ENCODE assay signal across 8 cellular contexts in genomic region chr1:9910425-9911178, GRCh38. TPM values are rescaled to one million over a fixed set of nuclear protein-coding genes. Genes with fewer than 3 reads are reported as not detected.
DNase-seq lines count a peak whose midpoint lies in the region; ATAC-seq, FAIRE-seq and TF ChIP-seq lines count a peak whose summit lies in the region.

No MANE protein-coding gene starts in this region.

- H3K9me3 ChIP-seq in HepG2 (ENCODE audit: low read length) = no peaks in the 10 kb centered on the region

- ATAC-seq in GM19372 (IDR thresholded peaks at IDR 0.05; ENCODE audit: low read depth, unreplicated experiment) (peak; percentile 93), HG03521 (IDR thresholded peaks at IDR 0.05; ENCODE audit: unreplicated experiment) (peak; percentile 93), HepG2 (peak; percentile 93)

- CTCF ChIA-PET in HepG2 (lab: Yijun Ruan, JAX; ENCODE audit: low intra/inter-chr PET ratio, low total read pairs) = no interaction called here

- TF ChIP-seq CTCF in C4-2B (conservative IDR thresholded peaks at IDR 0.05) = no peak
- TF ChIP-seq CTCF in HepG2 (CRISPR knock-in tag; IDR thresholded peaks at IDR 0.05) = 0 out of 2 replicates have a peak, but pooled peaks have one; percentile 13

- peak; percentile 97 for DNase-seq in NCI-H69 (lab: John Stamatoyannopoulos, UW)
- DNase-seq in activated CD4-positive, alpha-beta T cell treated with anti-CD3 and anti-CD28 coated beads, Interleukin-2, amount 50 U/mL, for 1 hour = peak; percentile 100
- peak; percentile 98 for DNase-seq in dedifferentiated amniotic fluid mesenchymal stem cell (ENCODE audit: extremely low spot score)
- DNase-seq in HepG2 (ENCODE audit: low spot score) = peak; percentile 96
- DNase-seq in stimulated activated CD4-positive, alpha-beta T cell treated with anti-CD3 and anti-CD28 coated beads, Interleukin-2, amount 100 ng/mL, for 48 hours = peak; percentile 100

- H3K4me1 ChIP-seq in HepG2 (ENCODE audit: insufficient read depth, low read length) = peaks cover 80% of the 10 kb centered on the region

- 0 out of 2 replicates have a peak, but pooled peaks have one; percentile 43 for TF ChIP-seq RAD21 in HepG2 (CRISPR knock-in tag; IDR thresholded peaks at IDR 0.05)

- WGBS in HepG2 (ENCODE audit: low lambda C conversion rate) = 1% methylated on average over 33 of the region's 44 CpGs

- intact Hi-C loops in HepG2 (cut with micrococcal nuclease; ENCODE audit: unreplicated experiment) = loop anchor here (1.0 kb wide), 1 partner anchor 35 kb away; no protein-coding TSS in a partner anchor

- BruUV-seq in HepG2 (replicated peaks; lab: Mats Ljungman, UMichigan) = TSS peak; percentile 97

- in situ Hi-C loops in HepG2 (cut with HindIII; ENCODE audit: extremely low pct_ligation_motif_present, low pct_unique_long_range_greater_than_20kb) = no loop called here

- TF ChIP-seq EP300 in HepG2 (IDR thresholded peaks at IDR 0.05; ENCODE audit: low read depth in 2 of 2, low read length in 2 of 2) (no peak), HepG2 (CRISPR knock-in tag; IDR thresholded peaks at IDR 0.05; ENCODE audit: borderline replicate concordance) (peak; percentile 11; the same call in 1 of the 2 replicates)

- H2AFZ ChIP-seq in HepG2 (ENCODE audit: low read length) = peak overlapping the region; percentile 79

- H3K36me3 ChIP-seq in HepG2 (replicated peaks in 1 of 2; ENCODE audit: control insufficient read depth in 1 of 2, insufficient read depth in 2 of 2, low read length in 2 of 2) = no peaks in the 10 kb centered on the region; a peak in 1 of 5 replicates

- peak overlapping the region; percentile 78 for H3K9ac ChIP-seq in HepG2 (ENCODE audit: insufficient read depth, low read depth, low read length)

- H3K27ac ChIP-seq in C4-2B (peak overlapping the region; percentile 78), HepG2 (ENCODE audit: extremely low read length, insufficient read depth, low read length) (peak overlapping the region; percentile 87)

- H3K4me3 ChIP-seq in HepG2 (replicated peaks in 1 of 3; ENCODE audit: insufficient read depth in 1 of 3, low read depth in 2 of 3, low read length in 3 of 3) = peak overlapping the region; percentile 73 to 82 (median 74)

- FAIRE-seq in HepG2 (lab: Jason Lieb, UNC) = peak; percentile 80

- H3K27me3 ChIP-seq in HepG2 (ENCODE audit: control insufficient read depth in 1 of 2, insufficient read depth in 2 of 2, low read length in 2 of 2) = no peaks in the 10 kb centered on the region; a peak in 1 of 5 replicates

- H3K4me2 ChIP-seq in HepG2 (ENCODE audit: low read depth, low read length) = peak overlapping the region; percentile 83

- POLR2A ChIA-PET in HepG2 (lab: Yijun Ruan, JAX) = interaction anchor here (0.8 to 1.2 kb wide), 17 partner anchors 10 to 193 kb away, joined by 3 to 22 read pairs (median 4); partner anchors contain the start of genes LZIC, NMNAT1 and UBE4B

- H3K79me2 ChIP-seq in HepG2 (ENCODE audit: insufficient read depth, low read length) = peaks cover 36% of the 10 kb centered on the region

- peak; percentile 85 to 86 for TF ChIP-seq POLR2A in HepG2 (IDR thresholded peaks at IDR 0.05; ENCODE audit: insufficient read depth in 1 of 2, low read depth in 2 of 2, low read length in 2 of 2)

- no peaks in the 10 kb centered on the region for H4K20me1 ChIP-seq in HepG2 (ENCODE audit: insufficient read depth, low read length)

TF ChIP-seq in HepG2, 621 proteins besides CTCF, POLR2A, EP300 and RAD21 (continues in another document):
- no peak for TF ChIP-seq ATF2 (CRISPR knock-in tag; IDR thresholded peaks at IDR 0.05)
- no peak for TF ChIP-seq SCMH1 (CRISPR knock-in tag; IDR thresholded peaks at IDR 0.05; ENCODE audit: borderline replicate concordance)
- TF ChIP-seq ZSCAN30 (CRISPR knock-in tag; IDR thresholded peaks at IDR 0.05) = no peak

RNA-seq across cellular contexts. Expression of gene CTNNBIP1, which starts 0.5 kb away (rescaled TPM):
- total RNA-seq in HepG2 (2016; rRNA removed; fragmentation: Illumina TruSeq; extraction: Trizol) = 67.0 and 71.7 TPM in 2 replicates
- 112 and 131 TPM in 2 replicates for total RNA-seq in HepG2 (2016; cell fraction: cytosol; rRNA removed; fragmentation: Illumina TruSeq; extraction: Trizol; ENCODE audit: low read depth)
- total RNA-seq in HepG2 (2016; cell fraction: insoluble cytoplasmic fraction; rRNA removed; fragmentation: Illumina TruSeq; extraction: Trizol) = 54.5 and 70.6 TPM in 2 replicates
- 130 and 149 TPM in 2 replicates for total RNA-seq in HepG2 (2016; cell fraction: membrane; rRNA removed; fragmentation: Illumina TruSeq; extraction: Trizol)
- 21.2 and 22.7 TPM in 2 replicates for total RNA-seq in HepG2 (2016; cell fraction: nucleus; rRNA removed; fragmentation: Illumina TruSeq; extraction: Trizol)
- polyA plus RNA-seq in HepG2 (2011; rRNA removed) = 83.0 and 83.1 TPM in 2 replicates
- 57.2 and 76.8 TPM in 2 replicates for polyA plus RNA-seq in HepG2 (2011; cell fraction: cytosol; rRNA removed)
- polyA plus RNA-seq in HepG2 (2011; cell fraction: nucleus; rRNA removed) = 32.2 and 32.4 TPM in 2 replicates
- polyA plus RNA-seq in HepG2 (2012) = 26.8 and 39.9 TPM in 2 replicates
- 182 and 242 TPM in 2 replicates for polyA plus RNA-seq in HepG2 (2016; cell fraction: cytosol; fragmentation: Illumina TruSeq; extraction: Trizol; ENCODE audit: low read depth)
- polyA plus RNA-seq in HepG2 (2016; cell fraction: insoluble cytoplasmic fraction; fragmentation: Illumina TruSeq; extraction: Trizol; ENCODE audit: low read depth) = 74.3 and 84.9 TPM in 2 replicates
- 169 and 203 TPM in 2 replicates for polyA plus RNA-seq in HepG2 (2016; cell fraction: membrane; fragmentation: Illumina TruSeq; extraction: Trizol; ENCODE audit: low read depth)
- 49.9 and 56.8 TPM in 2 replicates for polyA plus RNA-seq in HepG2 (2016; cell fraction: nucleus; fragmentation: Illumina TruSeq; extraction: Trizol; ENCODE audit: insufficient read depth, low read depth)
- polyA minus RNA-seq in HepG2 (2011; rRNA and poly(A)+ RNA removed; ENCODE audit: low replicate concordance) = 5.8 and 84.0 TPM in 2 replicates
- 49.7 and 52.8 TPM in 2 replicates for polyA minus RNA-seq in HepG2 (2011; cell fraction: cytosol; rRNA and poly(A)+ RNA removed)
- 11.7 and 12.0 TPM in 2 replicates for polyA minus RNA-seq in HepG2 (2011; cell fraction: nucleus; rRNA and poly(A)+ RNA removed)

RNA-seq across cellular contexts. Expression of gene LZIC, which starts 32.6 kb away (rescaled TPM):
- 71.8 and 119 TPM in 2 replicates for total RNA-seq in HepG2 (2016; rRNA removed; fragmentation: Illumina TruSeq; extraction: Trizol)
- total RNA-seq in HepG2 (2016; cell fraction: cytosol; rRNA removed; fragmentation: Illumina TruSeq; extraction: Trizol; ENCODE audit: low read depth) = 53.5 and 59.6 TPM in 2 replicates
- total RNA-seq in HepG2 (2016; cell fraction: insoluble cytoplasmic fraction; rRNA removed; fragmentation: Illumina TruSeq; extraction: Trizol) = 69.8 and 119 TPM in 2 replicates
- total RNA-seq in HepG2 (2016; cell fraction: membrane; rRNA removed; fragmentation: Illumina TruSeq; extraction: Trizol) = 70.4 and 80.8 TPM in 2 replicates
- 28.4 and 29.3 TPM in 2 replicates for total RNA-seq in HepG2 (2016; cell fraction: nucleus; rRNA removed; fragmentation: Illumina TruSeq; extraction: Trizol)
- 17.2 and 25.2 TPM in 2 replicates for polyA plus RNA-seq in HepG2 (2011; rRNA removed)
- 9.2 and 15.1 TPM in 2 replicates for polyA plus RNA-seq in HepG2 (2011; cell fraction: cytosol; rRNA removed)
- polyA plus RNA-seq in HepG2 (2011; cell fraction: nucleus; rRNA removed) = 4.6 and 6.2 TPM in 2 replicates
- 33.4 and 46.4 TPM in 2 replicates for polyA plus RNA-seq in HepG2 (2012)
- 40.3 and 68.0 TPM in 2 replicates for polyA plus RNA-seq in HepG2 (2016; cell fraction: cytosol; fragmentation: Illumina TruSeq; extraction: Trizol; ENCODE audit: low read depth)
- polyA plus RNA-seq in HepG2 (2016; cell fraction: insoluble cytoplasmic fraction; fragmentation: Illumina TruSeq; extraction: Trizol; ENCODE audit: low read depth) = 101 and 109 TPM in 2 replicates
- polyA plus RNA-seq in HepG2 (2016; cell fraction: membrane; fragmentation: Illumina TruSeq; extraction: Trizol; ENCODE audit: low read depth) = 50.9 and 64.5 TPM in 2 replicates
- polyA plus RNA-seq in HepG2 (2016; cell fraction: nucleus; fragmentation: Illumina TruSeq; extraction: Trizol; ENCODE audit: insufficient read depth, low read depth) = 41.7 and 43.7 TPM in 2 replicates
- 7.7 and 9.9 TPM in 2 replicates for polyA minus RNA-seq in HepG2 (2011; rRNA and poly(A)+ RNA removed; ENCODE audit: low replicate concordance)
- 17.2 and 17.4 TPM in 2 replicates for polyA minus RNA-seq in HepG2 (2011; cell fraction: cytosol; rRNA and poly(A)+ RNA removed)
- polyA minus RNA-seq in HepG2 (2011; cell fraction: nucleus; rRNA and poly(A)+ RNA removed) = 12.1 and 14.7 TPM in 2 replicates

RNA-seq across cellular contexts. Expression of gene NMNAT1, which starts 32.7 kb away (rescaled TPM):
- total RNA-seq in HepG2 (2016; rRNA removed; fragmentation: Illumina TruSeq; extraction: Trizol) = 12.2 and 14.5 TPM in 2 replicates
- 6.7 and 7.9 TPM in 2 replicates for total RNA-seq in HepG2 (2016; cell fraction: cytosol; rRNA removed; fragmentation: Illumina TruSeq; extraction: Trizol; ENCODE audit: low read depth)
- total RNA-seq in HepG2 (2016; cell fraction: insoluble cytoplasmic fraction; rRNA removed; fragmentation: Illumina TruSeq; extraction: Trizol) = 12.6 and 15.6 TPM in 2 replicates
- total RNA-seq in HepG2 (2016; cell fraction: membrane; rRNA removed; fragmentation: Illumina TruSeq; extraction: Trizol) = 7.0 and 8.2 TPM in 2 replicates
- total RNA-seq in HepG2 (2016; cell fraction: nucleus; rRNA removed; fragmentation: Illumina TruSeq; extraction: Trizol) = 6.1 and 8.7 TPM in 2 replicates
- polyA plus RNA-seq in HepG2 (2011; rRNA removed) = 5.4 and 5.6 TPM in 2 replicates
- 3.9 and 4.7 TPM in 2 replicates for polyA plus RNA-seq in HepG2 (2011; cell fraction: cytosol; rRNA removed)
- polyA plus RNA-seq in HepG2 (2011; cell fraction: nucleus; rRNA removed) = 2.7 and 2.9 TPM in 2 replicates
- 5.8 and 11.4 TPM in 2 replicates for polyA plus RNA-seq in HepG2 (2012)
- 1.5 and 1.8 TPM in 2 replicates for polyA plus RNA-seq in HepG2 (2016; cell fraction: cytosol; fragmentation: Illumina TruSeq; extraction: Trizol; ENCODE audit: low read depth)
- 9.4 and 9.5 TPM in 2 replicates for polyA plus RNA-seq in HepG2 (2016; cell fraction: insoluble cytoplasmic fraction; fragmentation: Illumina TruSeq; extraction: Trizol; ENCODE audit: low read depth)
- polyA plus RNA-seq in HepG2 (2016; cell fraction: membrane; fragmentation: Illumina TruSeq; extraction: Trizol; ENCODE audit: low read depth) = 2.7 and 3.0 TPM in 2 replicates
- polyA plus RNA-seq in HepG2 (2016; cell fraction: nucleus; fragmentation: Illumina TruSeq; extraction: Trizol; ENCODE audit: insufficient read depth, low read depth) = 7.0 and 7.5 TPM in 2 replicates
- polyA minus RNA-seq in HepG2 (2011; rRNA and poly(A)+ RNA removed; ENCODE audit: low replicate concordance) = 9.3 and 11.0 TPM in 2 replicates
- polyA minus RNA-seq in HepG2 (2011; cell fraction: cytosol; rRNA and poly(A)+ RNA removed) = 4.8 and 5.8 TPM in 2 replicates
- polyA minus RNA-seq in HepG2 (2011; cell fraction: nucleus; rRNA and poly(A)+ RNA removed) = 10.2 and 12.2 TPM in 2 replicates

Comparison
In these comparisons a context has a peak if more than half of its experiments do, and no peak if none do; other contexts are left out.
1. Peak in every context shown above with its lines: DNase-seq, ATAC-seq, H3K4me3 ChIP-seq and H3K27ac ChIP-seq.